In genomic region chr6:150169609-150170008, GRCh38 we compare ENCODE assay signal across 12 cellular contexts. TPM values are rescaled to one million over a fixed set of nuclear protein-coding genes. Genes with fewer than 3 reads are reported as not detected.
DNase-seq lines count a peak whose midpoint lies in the region; ATAC-seq and TF ChIP-seq lines count a peak whose summit lies in the region.
"Had no signal": no experiment of that assay in that cellular context is flagged by ENCODE, and none has a peak within 500 bp of the region (broad histone marks: within the 10 kb centered on the region; RNA-seq: fewer than 3 reads in every experiment).

No MANE protein-coding gene starts in this region.

- H4K20me1 ChIP-seq in DOHH2 (ENCODE audit: control insufficient read depth, insufficient read depth, low read depth, low read length) (no peaks in the 10 kb centered on the region), Karpas-422 (ENCODE audit: insufficient read depth, low read depth, low read length) (no peaks in the 10 kb centered on the region)

- H3K36me3 ChIP-seq in DOHH2 (ENCODE audit: control insufficient read depth, low read length) (no peaks in the 10 kb centered on the region), Karpas-422 (ENCODE audit: insufficient read depth, low read length) (no peaks in the 10 kb centered on the region), adipocyte (ENCODE audit: control insufficient read depth, insufficient read depth, low read length, severe bottlenecking) (no peaks in the 10 kb centered on the region), psoas muscle (ENCODE audit: insufficient read depth in 1 of 2, low read depth in 1 of 2) (no peaks in the 10 kb centered on the region), spleen (no peaks in the 10 kb centered on the region)
- H3K36me3 ChIP-seq: right atrium auricular region, uterus had no signal

- H3K27me3 ChIP-seq in DOHH2 (ENCODE audit: control insufficient read depth, low read length) (no peaks in the 10 kb centered on the region), Karpas-422 (ENCODE audit: low read length) (no peaks in the 10 kb centered on the region), adipocyte (replicated peaks; ENCODE audit: control insufficient read depth, insufficient read depth, low read length) (no peaks in the 10 kb centered on the region), psoas muscle (ENCODE audit: insufficient read depth in 3 of 3, low read length in 2 of 3) (no peaks in the 10 kb centered on the region), spleen (replicated peaks in 1 of 7) (no peaks in the 10 kb centered on the region)
- H3K27me3 ChIP-seq: right atrium auricular region, uterus had no signal

- DNase-seq in Karpas-422 = no peak
- peak; percentile 58 for DNase-seq in adipocyte (ENCODE audit: low read depth)
- no peak for DNase-seq in psoas muscle
- no peak for DNase-seq in NCI-H82 (lab: John Stamatoyannopoulos, UW)
- no peak for DNase-seq in spleen
- DNase-seq: NCI-H510A treated with DMSO at 0.1 percent for 48 hours, T-helper 17 cell, uterus had no signal

- H2AFZ ChIP-seq in Karpas-422 (ENCODE audit: low read length) = peak overlapping the region; percentile 21; the same call in 1 of the 2 replicates

- H3K9me2 ChIP-seq in DOHH2 (replicated peaks; ENCODE audit: control insufficient read depth, low read length) (no peaks in the 10 kb centered on the region), Karpas-422 (replicated peaks; ENCODE audit: insufficient read depth, low read length) (no peaks in the 10 kb centered on the region)

- no peaks in the 10 kb centered on the region for H3K9me3 ChIP-seq in DOHH2 (ENCODE audit: control insufficient read depth, insufficient read depth, low read length)
- no peaks in the 10 kb centered on the region for H3K9me3 ChIP-seq in Karpas-422 (ENCODE audit: low read length)
- H3K9me3 ChIP-seq in adipocyte (ENCODE audit: control insufficient read depth, low read length) = no peaks in the 10 kb centered on the region
- H3K9me3 ChIP-seq in psoas muscle = no peaks in the 10 kb centered on the region
- H3K9me3 ChIP-seq in spleen = no peaks in the 10 kb centered on the region
- H3K9me3 ChIP-seq: right atrium auricular region, uterus had no signal

- peaks cover 2% of the 10 kb centered on the region; the same call in 1 of the 2 replicates for H3F3A ChIP-seq in DOHH2 (ENCODE audit: control insufficient read depth, insufficient read depth)

- TF ChIP-seq POLR2A in spleen (IDR thresholded peaks at IDR 0.05) = no peak

- H3K4me1 ChIP-seq in DOHH2 (ENCODE audit: control insufficient read depth, low read length) = peaks cover 41% of the 10 kb centered on the region
- peaks cover 19% of the 10 kb centered on the region for H3K4me1 ChIP-seq in Karpas-422 (ENCODE audit: low read length)
- peaks cover 5% of the 10 kb centered on the region for H3K4me1 ChIP-seq in adipocyte (ENCODE audit: control insufficient read depth, insufficient read depth, low read length)
- H3K4me1 ChIP-seq in psoas muscle = peaks cover 31% of the 10 kb centered on the region
- H3K4me1 ChIP-seq in spleen = peaks cover 0 to 13% (median 2%) of the 10 kb centered on the region in 6 donors
- H3K4me1 ChIP-seq: uterus had no signal

- H3K79me2 ChIP-seq in DOHH2 (ENCODE audit: control insufficient read depth, low read length) (no peaks in the 10 kb centered on the region), Karpas-422 (ENCODE audit: low read length) (no peaks in the 10 kb centered on the region)

- 81 to 99% (median 96%) methylated on average over 4 of the region's 4 CpGs for WGBS in psoas muscle, 3 donors
- WGBS in spleen, 5 donors = 61 to 78% (median 74%) methylated on average over 4 of the region's 4 CpGs

- H3K4me2 ChIP-seq in DOHH2 (ENCODE audit: low read length) (peak overlapping the region; percentile 79), Karpas-422 (ENCODE audit: low read depth, low read length, poor library complexity, severe bottlenecking) (no peak overlapping the region)

- H3K27ac ChIP-seq in DOHH2 (ENCODE audit: low read depth, low read length) = no peak overlapping the region
- H3K27ac ChIP-seq in Karpas-422 (ENCODE audit: low read length) = no peak overlapping the region
- H3K27ac ChIP-seq in psoas muscle = peak overlapping the region; percentile 54
- no peak overlapping the region for H3K27ac ChIP-seq in spleen
- H3K27ac ChIP-seq: uterus had no signal

- ATAC-seq in psoas muscle (no peak), GM19463 (IDR thresholded peaks at IDR 0.05; ENCODE audit: unreplicated experiment) (no peak), GM21447 (IDR thresholded peaks at IDR 0.05; ENCODE audit: unreplicated experiment) (no peak)
- ATAC-seq: T-helper 17 cell had no signal

- no peak overlapping the region for H3K9ac ChIP-seq in Karpas-422 (ENCODE audit: low read length)
- no peak overlapping the region for H3K9ac ChIP-seq in adipocyte (ENCODE audit: low read length)

- no peak for TF ChIP-seq CTCF in DOHH2 (IDR thresholded peaks at IDR 0.05; ENCODE audit: low read depth, low read length, poor library complexity, severe bottlenecking)
- TF ChIP-seq CTCF in psoas muscle (IDR thresholded peaks at IDR 0.05) = no peak
- no peak for TF ChIP-seq CTCF in spleen (IDR thresholded peaks at IDR 0.05 in 8 of 11, conservative IDR thresholded peaks at IDR 0.05 in 3 of 11)

- no peak overlapping the region; the same call in 1 of the 2 replicates for H3K4me3 ChIP-seq in DOHH2 (ENCODE audit: low read length)
- no peak overlapping the region for H3K4me3 ChIP-seq in Karpas-422 (ENCODE audit: low read length)
- no peak overlapping the region for H3K4me3 ChIP-seq in adipocyte (ENCODE audit: low read length)
- H3K4me3 ChIP-seq in psoas muscle = no peak overlapping the region
- H3K4me3 ChIP-seq in spleen = no peak overlapping the region
- H3K4me3 ChIP-seq: right atrium auricular region, uterus had no signal

- intact Hi-C loops in psoas muscle (cut with DNase I) = loop anchor here (5.0 to 10.0 kb wide), 2 partner anchors 33 to 1135 kb away; no protein-coding TSS in a partner anchor
- intact Hi-C loops in spleen (cut with DNase I; ENCODE audit: low total_unique reads) = no loop called here

RNA-seq across cellular contexts. Expression of gene PPP1R14C, which starts 26.8 kb away (rescaled TPM):
- total RNA-seq in Karpas-422 (2014; rRNA removed; shearing (Covaris generic); ENCODE audit: low replicate concordance) = 0.32 TPM in 1 of 2 replicates, not detected in the other
- total RNA-seq in psoas muscle (10 to 100 TPM; 13.3 to 62.8 (median 22.4) TPM), spleen (under 1 TPM in 4 of 7 donors, not detected in 3; 0.13 to 0.39 (median 0.25) TPM)
- polyA plus RNA-seq in psoas muscle (10 to 100 TPM in 2 of 3 donors, 1 to 10 TPM in 1; 5.9 to 41.2 (median 30.1) TPM), spleen (under 1 TPM in 2 of 3 donors, not detected in 1; 0.06 to 0.13 TPM)
- total RNA-seq: T-helper 17 cell had no signal

Comparison
In these comparisons a context has a peak if more than half of its experiments do, and no peak if none do; other contexts are left out.
1. RNA of gene PPP1R14C, which starts 26.8 kb away (total RNA-seq): 13.3 to 62.8 TPM in psoas muscle; 0.13 to 0.39 TPM in spleen and 0.32 TPM in Karpas-422; every median in the first group is over 10 times any median in the second.